1 cellular context compared by ENCODE assay signal in the genomic region with DNA sequence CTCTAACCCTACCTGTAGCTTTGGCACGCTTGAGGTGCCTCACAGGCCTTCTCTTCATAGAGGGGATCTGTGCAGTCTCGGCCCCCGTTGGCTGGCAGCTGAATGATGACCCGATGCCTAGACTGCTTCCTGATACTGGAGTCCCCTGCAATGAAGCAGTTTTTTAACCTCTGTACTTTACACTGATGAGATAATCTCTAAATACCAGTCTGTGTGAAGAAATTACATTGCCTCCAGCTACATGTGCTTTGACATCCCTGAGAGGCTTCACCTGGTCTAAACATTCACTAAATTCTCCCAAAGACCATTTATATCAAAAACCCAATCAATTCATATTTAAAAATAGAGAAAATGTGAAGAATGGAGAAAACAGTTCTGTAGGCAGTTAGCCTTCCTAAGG.
TF ChIP-seq lines count a peak whose summit lies in the region.

No MANE protein-coding gene starts in this region.

TF ChIP-seq in H1, 55 proteins besides CTCF, POLR2A, EP300 and RAD21:
- TF ChIP-seq RNF2 (IDR thresholded peaks at IDR 0.05; ENCODE audit: borderline replicate concordance, low read depth, low read length, missing control alignments, poor library complexity, severe bottlenecking) (no peak), CREB1 (IDR thresholded peaks at IDR 0.05) (no peak), POU5F1 (IDR thresholded peaks at IDR 0.05; ENCODE audit: low read depth, low read length) (no peak), JUND (IDR thresholded peaks at IDR 0.05; ENCODE audit: low read length) (no peak), FOSL1 (IDR thresholded peaks at IDR 0.05; ENCODE audit: insufficient read depth, low read depth, low read length) (no peak), POLR2AphosphoS5 (IDR thresholded peaks at IDR 0.05; ENCODE audit: low read depth, low read length) (no peak), HDAC2 (IDR thresholded peaks at IDR 0.05; ENCODE audit: borderline replicate concordance in 1 of 2, low read depth in 2 of 2, low read length in 2 of 2) (no peak), SRF (IDR thresholded peaks at IDR 0.05; ENCODE audit: low read depth, low read length) (no peak), CHD2 (IDR thresholded peaks at IDR 0.05; ENCODE audit: low read length) (no peak), CTBP2 (IDR thresholded peaks at IDR 0.05; ENCODE audit: borderline replicate concordance, insufficient read depth, insufficient read length, low read length) (no peak), SAP30 (IDR thresholded peaks at IDR 0.05; ENCODE audit: insufficient read depth, insufficient replicate concordance, low read length) (no peak), EGR1 (IDR thresholded peaks at IDR 0.05; ENCODE audit: borderline replicate concordance, low read depth, low read length) (no peak), CBX5 (IDR thresholded peaks at IDR 0.05; ENCODE audit: low read depth, low read length) (no peak), BACH1 (IDR thresholded peaks at IDR 0.05; ENCODE audit: low read length) (no peak), SP2 (IDR thresholded peaks at IDR 0.05; ENCODE audit: low read length) (no peak), BRCA1 (IDR thresholded peaks at IDR 0.05; ENCODE audit: low read depth, low read length) (no peak), ZNF274 (IDR thresholded peaks at IDR 0.05; ENCODE audit: borderline replicate concordance, extremely low read depth, low read length) (no peak)
- TF ChIP-seq, protein P1, sequence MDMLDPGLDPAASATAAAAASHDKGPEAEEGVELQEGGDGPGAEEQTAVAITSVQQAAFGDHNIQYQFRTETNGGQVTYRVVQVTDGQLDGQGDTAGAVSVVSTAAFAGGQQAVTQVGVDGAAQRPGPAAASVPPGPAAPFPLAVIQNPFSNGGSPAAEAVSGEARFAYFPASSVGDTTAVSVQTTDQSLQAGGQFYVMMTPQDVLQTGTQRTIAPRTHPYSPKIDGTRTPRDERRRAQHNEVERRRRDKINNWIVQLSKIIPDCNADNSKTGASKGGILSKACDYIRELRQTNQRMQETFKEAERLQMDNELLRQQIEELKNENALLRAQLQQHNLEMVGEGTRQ (IDR thresholded peaks at IDR 0.05; ENCODE audit: low read length) = no peak
- TF ChIP-seq, protein P2, sequence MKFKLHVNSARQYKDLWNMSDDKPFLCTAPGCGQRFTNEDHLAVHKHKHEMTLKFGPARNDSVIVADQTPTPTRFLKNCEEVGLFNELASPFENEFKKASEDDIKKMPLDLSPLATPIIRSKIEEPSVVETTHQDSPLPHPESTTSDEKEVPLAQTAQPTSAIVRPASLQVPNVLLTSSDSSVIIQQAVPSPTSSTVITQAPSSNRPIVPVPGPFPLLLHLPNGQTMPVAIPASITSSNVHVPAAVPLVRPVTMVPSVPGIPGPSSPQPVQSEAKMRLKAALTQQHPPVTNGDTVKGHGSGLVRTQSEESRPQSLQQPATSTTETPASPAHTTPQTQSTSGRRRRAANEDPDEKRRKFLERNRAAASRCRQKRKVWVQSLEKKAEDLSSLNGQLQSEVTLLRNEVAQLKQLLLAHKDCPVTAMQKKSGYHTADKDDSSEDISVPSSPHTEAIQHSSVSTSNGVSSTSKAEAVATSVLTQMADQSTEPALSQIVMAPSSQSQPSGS (IDR thresholded peaks at IDR 0.05; ENCODE audit: low read length) = no peak
- TF ChIP-seq, protein P3, sequence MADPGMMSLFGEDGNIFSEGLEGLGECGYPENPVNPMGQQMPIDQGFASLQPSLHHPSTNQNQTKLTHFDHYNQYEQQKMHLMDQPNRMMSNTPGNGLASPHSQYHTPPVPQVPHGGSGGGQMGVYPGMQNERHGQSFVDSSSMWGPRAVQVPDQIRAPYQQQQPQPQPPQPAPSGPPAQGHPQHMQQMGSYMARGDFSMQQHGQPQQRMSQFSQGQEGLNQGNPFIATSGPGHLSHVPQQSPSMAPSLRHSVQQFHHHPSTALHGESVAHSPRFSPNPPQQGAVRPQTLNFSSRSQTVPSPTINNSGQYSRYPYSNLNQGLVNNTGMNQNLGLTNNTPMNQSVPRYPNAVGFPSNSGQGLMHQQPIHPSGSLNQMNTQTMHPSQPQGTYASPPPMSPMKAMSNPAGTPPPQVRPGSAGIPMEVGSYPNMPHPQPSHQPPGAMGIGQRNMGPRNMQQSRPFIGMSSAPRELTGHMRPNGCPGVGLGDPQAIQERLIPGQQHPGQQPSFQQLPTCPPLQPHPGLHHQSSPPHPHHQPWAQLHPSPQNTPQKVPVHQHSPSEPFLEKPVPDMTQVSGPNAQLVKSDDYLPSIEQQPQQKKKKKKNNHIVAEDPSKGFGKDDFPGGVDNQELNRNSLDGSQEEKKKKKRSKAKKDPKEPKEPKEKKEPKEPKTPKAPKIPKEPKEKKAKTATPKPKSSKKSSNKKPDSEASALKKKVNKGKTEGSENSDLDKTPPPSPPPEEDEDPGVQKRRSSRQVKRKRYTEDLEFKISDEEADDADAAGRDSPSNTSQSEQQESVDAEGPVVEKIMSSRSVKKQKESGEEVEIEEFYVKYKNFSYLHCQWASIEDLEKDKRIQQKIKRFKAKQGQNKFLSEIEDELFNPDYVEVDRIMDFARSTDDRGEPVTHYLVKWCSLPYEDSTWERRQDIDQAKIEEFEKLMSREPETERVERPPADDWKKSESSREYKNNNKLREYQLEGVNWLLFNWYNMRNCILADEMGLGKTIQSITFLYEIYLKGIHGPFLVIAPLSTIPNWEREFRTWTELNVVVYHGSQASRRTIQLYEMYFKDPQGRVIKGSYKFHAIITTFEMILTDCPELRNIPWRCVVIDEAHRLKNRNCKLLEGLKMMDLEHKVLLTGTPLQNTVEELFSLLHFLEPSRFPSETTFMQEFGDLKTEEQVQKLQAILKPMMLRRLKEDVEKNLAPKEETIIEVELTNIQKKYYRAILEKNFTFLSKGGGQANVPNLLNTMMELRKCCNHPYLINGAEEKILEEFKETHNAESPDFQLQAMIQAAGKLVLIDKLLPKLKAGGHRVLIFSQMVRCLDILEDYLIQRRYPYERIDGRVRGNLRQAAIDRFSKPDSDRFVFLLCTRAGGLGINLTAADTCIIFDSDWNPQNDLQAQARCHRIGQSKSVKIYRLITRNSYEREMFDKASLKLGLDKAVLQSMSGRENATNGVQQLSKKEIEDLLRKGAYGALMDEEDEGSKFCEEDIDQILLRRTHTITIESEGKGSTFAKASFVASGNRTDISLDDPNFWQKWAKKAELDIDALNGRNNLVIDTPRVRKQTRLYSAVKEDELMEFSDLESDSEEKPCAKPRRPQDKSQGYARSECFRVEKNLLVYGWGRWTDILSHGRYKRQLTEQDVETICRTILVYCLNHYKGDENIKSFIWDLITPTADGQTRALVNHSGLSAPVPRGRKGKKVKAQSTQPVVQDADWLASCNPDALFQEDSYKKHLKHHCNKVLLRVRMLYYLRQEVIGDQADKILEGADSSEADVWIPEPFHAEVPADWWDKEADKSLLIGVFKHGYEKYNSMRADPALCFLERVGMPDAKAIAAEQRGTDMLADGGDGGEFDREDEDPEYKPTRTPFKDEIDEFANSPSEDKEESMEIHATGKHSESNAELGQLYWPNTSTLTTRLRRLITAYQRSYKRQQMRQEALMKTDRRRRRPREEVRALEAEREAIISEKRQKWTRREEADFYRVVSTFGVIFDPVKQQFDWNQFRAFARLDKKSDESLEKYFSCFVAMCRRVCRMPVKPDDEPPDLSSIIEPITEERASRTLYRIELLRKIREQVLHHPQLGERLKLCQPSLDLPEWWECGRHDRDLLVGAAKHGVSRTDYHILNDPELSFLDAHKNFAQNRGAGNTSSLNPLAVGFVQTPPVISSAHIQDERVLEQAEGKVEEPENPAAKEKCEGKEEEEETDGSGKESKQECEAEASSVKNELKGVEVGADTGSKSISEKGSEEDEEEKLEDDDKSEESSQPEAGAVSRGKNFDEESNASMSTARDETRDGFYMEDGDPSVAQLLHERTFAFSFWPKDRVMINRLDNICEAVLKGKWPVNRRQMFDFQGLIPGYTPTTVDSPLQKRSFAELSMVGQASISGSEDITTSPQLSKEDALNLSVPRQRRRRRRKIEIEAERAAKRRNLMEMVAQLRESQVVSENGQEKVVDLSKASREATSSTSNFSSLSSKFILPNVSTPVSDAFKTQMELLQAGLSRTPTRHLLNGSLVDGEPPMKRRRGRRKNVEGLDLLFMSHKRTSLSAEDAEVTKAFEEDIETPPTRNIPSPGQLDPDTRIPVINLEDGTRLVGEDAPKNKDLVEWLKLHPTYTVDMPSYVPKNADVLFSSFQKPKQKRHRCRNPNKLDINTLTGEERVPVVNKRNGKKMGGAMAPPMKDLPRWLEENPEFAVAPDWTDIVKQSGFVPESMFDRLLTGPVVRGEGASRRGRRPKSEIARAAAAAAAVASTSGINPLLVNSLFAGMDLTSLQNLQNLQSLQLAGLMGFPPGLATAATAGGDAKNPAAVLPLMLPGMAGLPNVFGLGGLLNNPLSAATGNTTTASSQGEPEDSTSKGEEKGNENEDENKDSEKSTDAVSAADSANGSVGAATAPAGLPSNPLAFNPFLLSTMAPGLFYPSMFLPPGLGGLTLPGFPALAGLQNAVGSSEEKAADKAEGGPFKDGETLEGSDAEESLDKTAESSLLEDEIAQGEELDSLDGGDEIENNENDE (IDR thresholded peaks at IDR 0.05; ENCODE audit: insufficient replicate concordance, low read length) = no peak
